In genomic region chr1:24688033-24688432, GRCh38 we compare ENCODE assay signal across 17 cellular contexts. TPM values are rescaled to one million over a fixed set of nuclear protein-coding genes. Genes with fewer than 3 reads are reported as not detected.
DNase-seq lines count a peak whose midpoint lies in the region; ATAC-seq and TF ChIP-seq lines count a peak whose summit lies in the region.
"Had no signal": no experiment of that assay in that cellular context is flagged by ENCODE, and none has a peak within 500 bp of the region (broad histone marks: within the 10 kb centered on the region; RNA-seq: fewer than 3 reads in every experiment).

No MANE protein-coding gene starts in this region.

- no peaks in the 10 kb centered on the region for H3K36me3 ChIP-seq in left ventricle myocardium inferior
- H3K36me3 ChIP-seq: thyroid gland, vagina had no signal

- H3K4me1 ChIP-seq in left ventricle myocardium inferior, result peaks cover 24% of the 10 kb centered on the region

- DNase-seq in left ventricle myocardium inferior (no peak), Right ventricle myocardium inferior (ENCODE audit: missing footprints) (no peak), mesothelial cell of epicardium (ENCODE audit: low spot score in 2 of 2, unreplicated experiment in 2 of 2) (no peak), substantia nigra (lab: John Stamatoyannopoulos, UW) (no peak), HCEC 1CT (no peak), NCI-H2029 treated with DMSO at 0.1 percent for 48 hours (lab: John Stamatoyannopoulos, UW) (no peak)
- no peak for DNase-seq in stimulated activated CD4-positive, alpha-beta T cell treated with anti-CD3 and anti-CD28 coated beads, Interleukin-2, amount 100 ng/mL, for 24 hours

- H3K4me1 Mint-ChIP-seq in mesothelial cell of epicardium, result peaks cover 17% of the 10 kb centered on the region
- H3K4me1 Mint-ChIP-seq: CD8-positive, alpha-beta memory T cell had no signal

- no peak overlapping the region for H3K4me3 ChIP-seq in left ventricle myocardium inferior
- H3K4me3 ChIP-seq: thyroid gland, vagina had no signal

- peaks cover 3% of the 10 kb centered on the region for H3K9me3 Mint-ChIP-seq in mesothelial cell of epicardium
- H3K9me3 Mint-ChIP-seq: activated T-cell treated with anti-CD3 and anti-CD28 coated beads, Interleukin-2, amount 50 U/mL, for 24 hours; CD8-positive, alpha-beta memory T cell; effector memory CD8-positive, alpha-beta T cell; naive thymus-derived CD4-positive, alpha-beta T cell; stimulated activated naive CD8-positive, alpha-beta T cell treated with anti-CD3 and anti-CD28 coated beads, Interleukin-15, Interleukin-2, amounts not matched to agents 100 ng/mL and 50 ng/mL, for 24 hours had no signal

- ATAC-seq in Right ventricle myocardium inferior, result no peak

- H3K27me3 ChIP-seq in left ventricle myocardium inferior (ENCODE audit: low read depth), result no peaks in the 10 kb centered on the region
- H3K27me3 ChIP-seq: thyroid gland, vagina had no signal

- H3K27ac Mint-ChIP-seq in mesothelial cell of epicardium, result peak overlapping the region; percentile 23
- H3K27ac Mint-ChIP-seq: activated naive CD8-positive, alpha-beta T cell; activated T-cell treated with anti-CD3 and anti-CD28 coated beads, Interleukin-2, amount 50 U/mL, for 24 hours; effector memory CD8-positive, alpha-beta T cell; stimulated activated naive CD8-positive, alpha-beta T cell treated with anti-CD3 and anti-CD28 coated beads, Interleukin-15, Interleukin-2, amounts not matched to agents 100 ng/mL and 50 ng/mL, for 24 hours had no signal

- H3K27ac ChIP-seq in left ventricle myocardium inferior (replicated peaks) (peak overlapping the region; percentile 2), cingulate gyrus (ENCODE audit: low read depth, low read length) (peak overlapping the region; percentile 10), substantia nigra (ENCODE audit: low read depth, low read length, poor library complexity, severe bottlenecking) (peak overlapping the region; percentile 23)
- H3K27ac ChIP-seq: RWPE1, thyroid gland, vagina had no signal

- intact Hi-C loops in left ventricle myocardium inferior (cut with micrococcal nuclease), result loop anchor here (2.0 kb wide), 1 partner anchor 143 kb away; no protein-coding TSS in a partner anchor
- intact Hi-C loops in Right ventricle myocardium inferior (cut with DNase I), result loop anchor here (2.0 kb wide), 1 partner anchor 143 kb away; no protein-coding TSS in a partner anchor

- H3K36me3 Mint-ChIP-seq in mesothelial cell of epicardium, result no peaks in the 10 kb centered on the region
- H3K36me3 Mint-ChIP-seq: activated naive CD8-positive, alpha-beta T cell; CD8-positive, alpha-beta memory T cell; naive thymus-derived CD4-positive, alpha-beta T cell had no signal

- H3K27me3 Mint-ChIP-seq in mesothelial cell of epicardium (ENCODE audit: low read depth), result no peaks in the 10 kb centered on the region
- H3K27me3 Mint-ChIP-seq: activated naive CD8-positive, alpha-beta T cell; activated T-cell treated with anti-CD3 and anti-CD28 coated beads, Interleukin-2, amount 50 U/mL, for 24 hours; effector memory CD8-positive, alpha-beta T cell; naive thymus-derived CD4-positive, alpha-beta T cell; stimulated activated naive CD8-positive, alpha-beta T cell treated with anti-CD3 and anti-CD28 coated beads, Interleukin-15, Interleukin-2, amounts not matched to agents 100 ng/mL and 50 ng/mL, for 24 hours had no signal

- H3K9me3 ChIP-seq in left ventricle myocardium inferior (replicated peaks), result no peaks in the 10 kb centered on the region
- H3K9me3 ChIP-seq: thyroid gland, vagina had no signal

- no peak overlapping the region for H3K4me3 Mint-ChIP-seq in mesothelial cell of epicardium
- H3K4me3 Mint-ChIP-seq: activated naive CD8-positive, alpha-beta T cell; activated T-cell treated with anti-CD3 and anti-CD28 coated beads, Interleukin-2, amount 50 U/mL, for 24 hours; CD8-positive, alpha-beta memory T cell; effector memory CD8-positive, alpha-beta T cell; naive thymus-derived CD4-positive, alpha-beta T cell; stimulated activated naive CD8-positive, alpha-beta T cell treated with anti-CD3 and anti-CD28 coated beads, Interleukin-15, Interleukin-2, amounts not matched to agents 100 ng/mL and 50 ng/mL, for 24 hours had no signal

- TF ChIP-seq CTCF in left ventricle myocardium inferior (IDR thresholded peaks at IDR 0.05; ENCODE audit: borderline replicate concordance) (no peak), mesothelial cell of epicardium (IDR thresholded peaks at IDR 0.05; ENCODE audit: unreplicated experiment) (no peak)

RNA-seq across cellular contexts. Expression of gene SRRM1, which starts 44.9 kb away (rescaled TPM):
- total RNA-seq in left ventricle myocardium inferior, result 60.8 TPM
- total RNA-seq in Right ventricle myocardium inferior, result 58.8 TPM
- total RNA-seq in mesothelial cell of epicardium, result 206 to 219 TPM (median 219 TPM) in 3 replicates

RNA-seq across cellular contexts. Expression of gene CLIC4, which starts 57.2 kb away (rescaled TPM):
- 325 TPM for total RNA-seq in left ventricle myocardium inferior
- 406 TPM for total RNA-seq in Right ventricle myocardium inferior
- total RNA-seq in mesothelial cell of epicardium, result 135 to 136 TPM (median 135 TPM) in 3 replicates
